In the genomic region with DNA sequence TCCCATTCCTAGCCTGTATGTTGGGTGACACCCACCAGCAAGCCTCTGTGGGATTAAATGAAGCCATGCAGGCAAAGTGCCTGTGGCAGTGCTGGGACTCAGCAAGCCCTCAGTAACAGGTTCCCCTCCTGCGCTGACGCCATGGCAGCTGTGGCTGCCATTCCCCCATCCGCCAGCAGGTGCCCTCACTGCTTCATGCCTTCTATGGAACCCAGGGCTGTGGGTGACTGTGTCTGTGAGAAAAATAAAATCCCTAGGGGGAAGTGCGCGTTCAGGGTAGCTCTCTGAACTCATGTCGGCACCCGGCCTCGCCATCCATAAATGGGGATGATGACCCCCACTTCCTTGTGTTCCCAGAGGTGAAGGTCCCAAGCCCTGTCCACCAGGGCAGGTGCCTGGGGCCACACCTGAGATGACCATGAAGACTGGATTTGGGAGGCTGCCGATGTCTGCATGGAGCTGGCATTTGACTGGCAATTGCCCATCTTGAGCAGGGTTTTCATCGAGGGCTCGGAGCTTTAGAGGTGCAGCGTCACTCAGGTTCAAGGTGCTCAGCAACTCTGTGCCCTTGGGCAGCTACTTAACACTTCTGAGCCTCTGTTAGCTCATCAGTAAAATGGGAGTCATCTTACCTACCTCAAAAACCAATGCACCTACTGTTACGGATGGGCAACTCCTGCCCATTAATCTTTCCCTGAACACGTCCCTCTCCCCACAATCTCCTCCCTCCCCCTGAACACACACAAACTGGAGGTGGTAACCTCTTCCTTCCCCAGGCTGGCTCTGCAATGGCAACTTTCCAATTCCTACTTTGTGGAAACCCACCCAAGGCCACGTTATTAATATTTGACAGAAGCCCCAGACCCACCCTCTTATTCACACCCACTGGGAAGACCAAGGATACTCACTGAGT, we compare ENCODE assay signal across 8 cellular contexts. TPM values are rescaled to one million over a fixed set of nuclear protein-coding genes. Genes with fewer than 3 reads are reported as not detected.
DNase-seq lines count a peak whose midpoint lies in the region; ATAC-seq and TF ChIP-seq lines count a peak whose summit lies in the region.

No MANE protein-coding gene starts in this region.

- H3K36me3 Mint-ChIP-seq in naive thymus-derived CD8-positive, alpha-beta T cell: peaks cover 0 to 4% (median 3%) of the 10 kb centered on the region in 3 donors

- H3K9me3 ChIP-seq in NT2/D1 (ENCODE audit: insufficient read depth, low read length): no peaks in the 10 kb centered on the region

- H3K36me3 ChIP-seq in NT2/D1 (ENCODE audit: insufficient read depth, insufficient read length, low read length): no peaks in the 10 kb centered on the region

- H3K4me3 ChIP-seq in NT2/D1 (ENCODE audit: insufficient read length, low read depth): no peak overlapping the region
- H3K4me3 ChIP-seq in epithelial cell of esophagus (ENCODE audit: low read length): no peak overlapping the region

- no peak overlapping the region for H3K9ac ChIP-seq in NT2/D1 (ENCODE audit: insufficient read length, low read depth)

- no peaks in the 10 kb centered on the region for H3K9me3 Mint-ChIP-seq in naive thymus-derived CD8-positive, alpha-beta T cell

- ATAC-seq in HG03571 (IDR thresholded peaks at IDR 0.05; ENCODE audit: unreplicated experiment): peak; percentile 88
- ATAC-seq in naive thymus-derived CD8-positive, alpha-beta T cell: peak; percentile 50 to 66
- peak; percentile 73 for ATAC-seq in stimulated activated naive CD8-positive, alpha-beta T cell treated with anti-CD3 and anti-CD28 coated beads, Interleukin-15, Interleukin-2, amounts not matched to agents 100 U/mL and 50 U/mL, for 24 hours

- POLR2A ChIA-PET in naive thymus-derived CD8-positive, alpha-beta T cell (lab: Charles Lee): interaction anchor here (0.6 to 14.4 kb wide), 12 partner anchors 12 to 143 kb away, joined by 3 to 944 read pairs (median 5); a partner anchor contains a TSS

- H3K4me1 Mint-ChIP-seq in naive thymus-derived CD8-positive, alpha-beta T cell: peaks cover 36 to 56% (median 48%) of the 10 kb centered on the region in 4 donors

- H3K4me1 ChIP-seq in NT2/D1 (ENCODE audit: insufficient read depth, insufficient read length): peaks cover 16% of the 10 kb centered on the region

- DNase-seq in D341Med (ENCODE audit: low spot score): peak; percentile 85
- DNase-seq in GM20000 (ENCODE audit: low spot score): peak; percentile 88
- DNase-seq in NT2/D1 (ENCODE audit: low read depth, low spot score): peak; percentile 50
- peak; percentile 61 for DNase-seq in activated CD8-positive, alpha-beta memory T cell treated with anti-CD3 and anti-CD28 coated beads, Interleukin-2, amount 50 U/mL, for 24 hours (ENCODE audit: extremely low read depth)
- peak; percentile 56 for DNase-seq in epithelial cell of esophagus (ENCODE audit: low read depth)
- peak; percentile 72 to 88 (median 80) for DNase-seq in naive thymus-derived CD8-positive, alpha-beta T cell
- peak; percentile 90 for DNase-seq in stimulated activated naive CD8-positive, alpha-beta T cell treated with anti-CD3 and anti-CD28 coated beads, Interleukin-15, Interleukin-2, amounts not matched to agents 100 U/mL and 50 U/mL, for 24 hours

- peak; percentile 97 for TF ChIP-seq CTCF in GM20000 (IDR thresholded peaks at IDR 0.05; ENCODE audit: extremely low read depth, missing control alignments)
- TF ChIP-seq CTCF in epithelial cell of esophagus (IDR thresholded peaks at IDR 0.05; ENCODE audit: insufficient read depth, low read depth, low read length, missing control alignments): peak; percentile 95

- peaks cover 0 to 11% (median 0%) of the 10 kb centered on the region in 5 donors for H3K27me3 Mint-ChIP-seq in naive thymus-derived CD8-positive, alpha-beta T cell

- H3K27ac Mint-ChIP-seq in naive thymus-derived CD8-positive, alpha-beta T cell: peak overlapping the region; percentile 47 to 99 (median 92)

- H3K4me3 Mint-ChIP-seq in naive thymus-derived CD8-positive, alpha-beta T cell: peak overlapping the region; percentile 81 to 100 (median 84)

- peaks cover 66% of the 10 kb centered on the region for H3K27me3 ChIP-seq in NT2/D1 (ENCODE audit: insufficient read depth, insufficient read length)

RNA-seq across cellular contexts. Expression of a gene that starts 2.9 kb away (rescaled TPM):
- 100 to 1,000 TPM; 116 to 117 TPM for total RNA-seq in naive thymus-derived CD8-positive, alpha-beta T cell
- polyA plus RNA-seq in naive thymus-derived CD8-positive, alpha-beta T cell: 100 to 1,000 TPM; 158 to 284 (median 273) TPM
